Comparison of ENCODE assay signal across 2 cellular contexts in genomic region chr20:46126440-46127056, GRCh38.
TF ChIP-seq lines count a peak whose summit lies in the region.

No MANE protein-coding gene starts in this region.

TF ChIP-seq in HepG2, 621 proteins besides CTCF, POLR2A, EP300 and RAD21 (continues in another document):
- no peak for TF ChIP-seq DRAP1 (CRISPR knock-in tag; IDR thresholded peaks at IDR 0.05)
- TF ChIP-seq PAXIP1 (CRISPR knock-in tag; conservative IDR thresholded peaks at IDR 0.05): peak; percentile 63
- 0 out of 2 replicates have a peak, but pooled peaks have one; percentile 14 for TF ChIP-seq ELF3 (CRISPR knock-in tag; IDR thresholded peaks at IDR 0.05)
- 0 out of 2 replicates have a peak, but pooled peaks have one; percentile 56 for TF ChIP-seq SAP130 (CRISPR knock-in tag; IDR thresholded peaks at IDR 0.05; ENCODE audit: low read depth)
- TF ChIP-seq PLRG1 (conservative IDR thresholded peaks at IDR 0.05): no peak
- peak; percentile 68 for TF ChIP-seq GATAD2A (CRISPR knock-in tag; IDR thresholded peaks at IDR 0.05)
- peak; percentile 29; the same call in 1 of the 2 replicates for TF ChIP-seq MIER3 (CRISPR knock-in tag; IDR thresholded peaks at IDR 0.05; ENCODE audit: borderline replicate concordance)
- no peak for TF ChIP-seq HNRNPLL (IDR thresholded peaks at IDR 0.05; ENCODE audit: low read depth, low read length, poor library complexity, severe bottlenecking)
- peak; percentile 92 for TF ChIP-seq CEBPG (CRISPR knock-in tag; IDR thresholded peaks at IDR 0.05)
- no peak for TF ChIP-seq FOXA1 (IDR thresholded peaks at IDR 0.05)
- TF ChIP-seq FOXA1 (CRISPR knock-in tag; IDR thresholded peaks at IDR 0.05): peak; percentile 12; the same call in 1 of the 2 replicates
- TF ChIP-seq HHEX (CRISPR knock-in tag; IDR thresholded peaks at IDR 0.05): 0 out of 2 replicates have a peak, but pooled peaks have one; percentile 7
- 0 out of 2 replicates have a peak, but pooled peaks have one; percentile 18 for TF ChIP-seq ZFX (CRISPR knock-in tag; IDR thresholded peaks at IDR 0.05; ENCODE audit: low read depth)
- no peak for TF ChIP-seq NR3C1 (CRISPR knock-in tag; IDR thresholded peaks at IDR 0.05)
- peak; percentile 36; the same call in 1 of the 2 replicates for TF ChIP-seq TBX2 (CRISPR knock-in tag; IDR thresholded peaks at IDR 0.05; ENCODE audit: borderline replicate concordance)
- peak; percentile 44 for TF ChIP-seq MNT (IDR thresholded peaks at IDR 0.05)
- TF ChIP-seq ZNF451 (CRISPR knock-in tag; IDR thresholded peaks at IDR 0.05): no peak
- peak; percentile 97 for TF ChIP-seq BHLHE40 (IDR thresholded peaks at IDR 0.05; ENCODE audit: low read length)
- peak; percentile 80 for TF ChIP-seq TRIM24 (CRISPR knock-in tag; IDR thresholded peaks at IDR 0.05)
- TF ChIP-seq FOXP4 (CRISPR knock-in tag; IDR thresholded peaks at IDR 0.05): peak; percentile 47; the same call in 1 of the 2 replicates
- peak; percentile 91 for TF ChIP-seq SOX5 (CRISPR knock-in tag; IDR thresholded peaks at IDR 0.05; ENCODE audit: borderline replicate concordance)

TF ChIP-seq in GM12878, 131 proteins besides CTCF, POLR2A, EP300 and RAD21:
- TF ChIP-seq BRCA1 (IDR thresholded peaks at IDR 0.05; ENCODE audit: low read depth, low read length) (no peak), FOXK2 (IDR thresholded peaks at IDR 0.05) (no peak), STAT1 (conservative IDR thresholded peaks at IDR 0.05) (no peak), CEBPZ (IDR thresholded peaks at IDR 0.05; ENCODE audit: low read depth, low read length) (no peak), NFXL1 (IDR thresholded peaks at IDR 0.05; ENCODE audit: borderline replicate concordance) (no peak), IKZF2 (IDR thresholded peaks at IDR 0.05) (no peak), MXI1 (IDR thresholded peaks at IDR 0.05; ENCODE audit: low read depth, low read length) (no peak), ZSCAN29 (IDR thresholded peaks at IDR 0.05) (no peak), CREB1 (IDR thresholded peaks at IDR 0.05; ENCODE audit: low read depth) (no peak), MTA3 (IDR thresholded peaks at IDR 0.05; ENCODE audit: borderline replicate concordance, low read length) (no peak), POLR2AphosphoS5 (IDR thresholded peaks at IDR 0.05; ENCODE audit: low read length) (0 out of 2 replicates have a peak, but pooled peaks have one; percentile 6), ATF2 (IDR thresholded peaks at IDR 0.05; ENCODE audit: low read length) (0 out of 2 replicates have a peak, but pooled peaks have one; percentile 15), MTA2 (IDR thresholded peaks at IDR 0.05; ENCODE audit: low read depth) (no peak), POLR2AphosphoS2 (IDR thresholded peaks at IDR 0.05; ENCODE audit: low read depth, low read length) (no peak), HDAC2 (IDR thresholded peaks at IDR 0.05) (no peak), TBL1XR1 (IDR thresholded peaks at IDR 0.05; ENCODE audit: low read depth, low read length) (no peak)
